ENCODE assay signal across 1 cellular context in the genomic region with DNA sequence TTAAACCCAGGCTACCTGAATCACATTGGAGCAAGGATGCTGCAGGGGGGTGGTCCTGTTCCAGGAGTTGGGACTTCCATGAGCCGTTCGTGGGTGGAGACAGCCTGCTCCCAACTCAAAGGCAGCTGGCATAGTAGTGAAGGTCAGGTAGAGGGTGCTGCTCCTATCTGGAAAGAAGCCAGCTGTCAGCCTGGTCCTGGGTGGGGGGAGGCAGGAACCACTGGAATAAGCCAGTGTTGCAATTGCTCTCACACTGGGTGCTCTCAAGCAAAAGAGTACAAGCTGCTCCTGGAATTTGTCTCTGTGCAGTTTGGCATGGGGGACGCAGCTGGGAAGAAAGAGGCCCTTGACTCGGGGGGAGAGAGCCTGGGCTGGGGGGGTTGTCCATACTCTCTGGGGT.
TF ChIP-seq lines count a peak whose summit lies in the region.

No MANE protein-coding gene starts in this region.

TF ChIP-seq in SK-N-SH treated with all-trans-retinoic acid at 6 μM for 48 hours, 23 proteins besides CTCF, POLR2A, EP300 and RAD21 (continued from another document):
- TF ChIP-seq, protein P1, sequence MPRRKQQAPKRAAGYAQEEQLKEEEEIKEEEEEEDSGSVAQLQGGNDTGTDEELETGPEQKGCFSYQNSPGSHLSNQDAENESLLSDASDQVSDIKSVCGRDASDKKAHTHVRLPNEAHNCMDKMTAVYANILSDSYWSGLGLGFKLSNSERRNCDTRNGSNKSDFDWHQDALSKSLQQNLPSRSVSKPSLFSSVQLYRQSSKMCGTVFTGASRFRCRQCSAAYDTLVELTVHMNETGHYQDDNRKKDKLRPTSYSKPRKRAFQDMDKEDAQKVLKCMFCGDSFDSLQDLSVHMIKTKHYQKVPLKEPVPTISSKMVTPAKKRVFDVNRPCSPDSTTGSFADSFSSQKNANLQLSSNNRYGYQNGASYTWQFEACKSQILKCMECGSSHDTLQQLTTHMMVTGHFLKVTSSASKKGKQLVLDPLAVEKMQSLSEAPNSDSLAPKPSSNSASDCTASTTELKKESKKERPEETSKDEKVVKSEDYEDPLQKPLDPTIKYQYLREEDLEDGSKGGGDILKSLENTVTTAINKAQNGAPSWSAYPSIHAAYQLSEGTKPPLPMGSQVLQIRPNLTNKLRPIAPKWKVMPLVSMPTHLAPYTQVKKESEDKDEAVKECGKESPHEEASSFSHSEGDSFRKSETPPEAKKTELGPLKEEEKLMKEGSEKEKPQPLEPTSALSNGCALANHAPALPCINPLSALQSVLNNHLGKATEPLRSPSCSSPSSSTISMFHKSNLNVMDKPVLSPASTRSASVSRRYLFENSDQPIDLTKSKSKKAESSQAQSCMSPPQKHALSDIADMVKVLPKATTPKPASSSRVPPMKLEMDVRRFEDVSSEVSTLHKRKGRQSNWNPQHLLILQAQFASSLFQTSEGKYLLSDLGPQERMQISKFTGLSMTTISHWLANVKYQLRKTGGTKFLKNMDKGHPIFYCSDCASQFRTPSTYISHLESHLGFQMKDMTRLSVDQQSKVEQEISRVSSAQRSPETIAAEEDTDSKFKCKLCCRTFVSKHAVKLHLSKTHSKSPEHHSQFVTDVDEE (CRISPR knock-in tag; IDR thresholded peaks at IDR 0.05) = no peak
- TF ChIP-seq ESRRG (CRISPR knock-in tag; IDR thresholded peaks at IDR 0.05) (no peak), CSDC2 (CRISPR knock-in tag; IDR thresholded peaks at IDR 0.05) (no peak)
- TF ChIP-seq, protein P2, sequence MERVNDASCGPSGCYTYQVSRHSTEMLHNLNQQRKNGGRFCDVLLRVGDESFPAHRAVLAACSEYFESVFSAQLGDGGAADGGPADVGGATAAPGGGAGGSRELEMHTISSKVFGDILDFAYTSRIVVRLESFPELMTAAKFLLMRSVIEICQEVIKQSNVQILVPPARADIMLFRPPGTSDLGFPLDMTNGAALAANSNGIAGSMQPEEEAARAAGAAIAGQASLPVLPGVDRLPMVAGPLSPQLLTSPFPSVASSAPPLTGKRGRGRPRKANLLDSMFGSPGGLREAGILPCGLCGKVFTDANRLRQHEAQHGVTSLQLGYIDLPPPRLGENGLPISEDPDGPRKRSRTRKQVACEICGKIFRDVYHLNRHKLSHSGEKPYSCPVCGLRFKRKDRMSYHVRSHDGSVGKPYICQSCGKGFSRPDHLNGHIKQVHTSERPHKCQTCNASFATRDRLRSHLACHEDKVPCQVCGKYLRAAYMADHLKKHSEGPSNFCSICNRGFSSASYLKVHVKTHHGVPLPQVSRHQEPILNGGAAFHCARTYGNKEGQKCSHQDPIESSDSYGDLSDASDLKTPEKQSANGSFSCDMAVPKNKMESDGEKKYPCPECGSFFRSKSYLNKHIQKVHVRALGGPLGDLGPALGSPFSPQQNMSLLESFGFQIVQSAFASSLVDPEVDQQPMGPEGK (CRISPR knock-in tag; IDR thresholded peaks at IDR 0.05; ENCODE audit: borderline replicate concordance) = no peak
- TF ChIP-seq, protein P3, sequence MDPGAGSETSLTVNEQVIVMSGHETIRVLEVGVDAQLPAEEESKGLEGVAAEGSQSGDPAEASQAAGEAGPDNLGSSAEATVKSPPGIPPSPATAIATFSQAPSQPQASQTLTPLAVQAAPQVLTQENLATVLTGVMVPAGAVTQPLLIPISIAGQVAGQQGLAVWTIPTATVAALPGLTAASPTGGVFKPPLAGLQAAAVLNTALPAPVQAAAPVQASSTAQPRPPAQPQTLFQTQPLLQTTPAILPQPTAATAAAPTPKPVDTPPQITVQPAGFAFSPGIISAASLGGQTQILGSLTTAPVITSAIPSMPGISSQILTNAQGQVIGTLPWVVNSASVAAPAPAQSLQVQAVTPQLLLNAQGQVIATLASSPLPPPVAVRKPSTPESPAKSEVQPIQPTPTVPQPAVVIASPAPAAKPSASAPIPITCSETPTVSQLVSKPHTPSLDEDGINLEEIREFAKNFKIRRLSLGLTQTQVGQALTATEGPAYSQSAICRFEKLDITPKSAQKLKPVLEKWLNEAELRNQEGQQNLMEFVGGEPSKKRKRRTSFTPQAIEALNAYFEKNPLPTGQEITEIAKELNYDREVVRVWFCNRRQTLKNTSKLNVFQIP (CRISPR knock-in tag; IDR thresholded peaks at IDR 0.05; ENCODE audit: borderline replicate concordance, low read depth) = no peak
